In genomic region chr4:88823058-88823919, GRCh38 we compare ENCODE assay signal across 8 cellular contexts.
DNase-seq lines count a peak whose midpoint lies in the region; ATAC-seq and TF ChIP-seq lines count a peak whose summit lies in the region.

No MANE protein-coding gene starts in this region.

- ATAC-seq in GM18499 (IDR thresholded peaks at IDR 0.05; ENCODE audit: insufficient read depth, unreplicated experiment): peak; percentile 95
- peak; percentile 93 for ATAC-seq in HG02884 (IDR thresholded peaks at IDR 0.05; ENCODE audit: unreplicated experiment)

- H3K4me3 ChIP-seq in WERI-Rb-1 (ENCODE audit: low read depth, low read length): no peak overlapping the region

- DNase-seq in NCI-H1930 (lab: John Stamatoyannopoulos, UW) (peak; percentile 36 to 47), WERI-Rb-1 (peak; percentile 19), iris pigment epithelial cell (ENCODE audit: low read depth) (peak; percentile 99), smooth muscle cell of the brain vasculature (ENCODE audit: low read depth, low spot score) (peak; percentile 95), cortex of kidney (lab: John Stamatoyannopoulos, UW) (no peak)
- DNase-seq in central memory CD4-positive, alpha-beta T cell: peak; percentile 90

- H3K36me3 ChIP-seq in WERI-Rb-1: no peaks in the 10 kb centered on the region

- TF ChIP-seq CTCF in WERI-Rb-1 (IDR thresholded peaks at IDR 0.05; ENCODE audit: low read depth, low read length): no peak

- no peaks in the 10 kb centered on the region for H3K27me3 ChIP-seq in WERI-Rb-1 (ENCODE audit: insufficient read depth, low read depth, severe bottlenecking)

- no peak overlapping the region for H3K27ac ChIP-seq in WERI-Rb-1

- no peaks in the 10 kb centered on the region for H3K9me3 ChIP-seq in WERI-Rb-1 (ENCODE audit: severe bottlenecking)
